In genomic region chr13:98539655-98540054, GRCh38 we compare ENCODE assay signal across 16 cellular contexts. TPM values are rescaled to one million over a fixed set of nuclear protein-coding genes. Genes with fewer than 3 reads are reported as not detected.
DNase-seq lines count a peak whose midpoint lies in the region; ATAC-seq, FAIRE-seq and TF ChIP-seq lines count a peak whose summit lies in the region.
"Had no signal": no experiment of that assay in that cellular context is flagged by ENCODE, and none has a peak within 500 bp of the region (broad histone marks: within the 10 kb centered on the region; RNA-seq: fewer than 3 reads in every experiment).

No MANE protein-coding gene starts in this region.

- WGBS in trophoblast cell (ENCODE audit: extremely low coverage, insufficient coverage, insufficient read length): no CpG with 5 or more reads among the region's 7 CpGs

- no peak overlapping the region for H4K91ac ChIP-seq in trophoblast cell (ENCODE audit: low read depth, low read length)

- intact Hi-C loops in sciatic nerve (cut with DNase I): no loop called here

- peaks cover 11% of the 10 kb centered on the region for H3K36me3 Mint-ChIP-seq in CD4-positive, CD25-positive, alpha-beta regulatory T cell
- peaks cover 43% of the 10 kb centered on the region for H3K36me3 Mint-ChIP-seq in brain

- no peak overlapping the region for H2BK5ac ChIP-seq in trophoblast cell (ENCODE audit: low read depth, low read length, poor library complexity)

- no peak overlapping the region for H3K9ac ChIP-seq in trophoblast cell (ENCODE audit: low read length)

- no peak overlapping the region for H2AK5ac ChIP-seq in trophoblast cell (ENCODE audit: low read length)

- H4K12ac ChIP-seq in trophoblast cell (ENCODE audit: low read depth, low read length): no peak overlapping the region

- H2AFZ ChIP-seq in trophoblast cell (ENCODE audit: insufficient read depth, low read length, poor library complexity): no peak overlapping the region

- no peak overlapping the region for H3K4me3 ChIP-seq in CD4-positive, CD25-positive, alpha-beta regulatory T cell (ENCODE audit: low read depth, low read length)
- no peak overlapping the region for H3K4me3 ChIP-seq in trophoblast cell (ENCODE audit: low read depth, low read length)
- H3K4me3 ChIP-seq: heart left ventricle, SK-N-MC, transverse colon had no signal

- H3K36me3 ChIP-seq in CD4-positive, CD25-positive, alpha-beta regulatory T cell (ENCODE audit: control insufficient read depth, insufficient read depth, low read length): no peaks in the 10 kb centered on the region
- H3K36me3 ChIP-seq in trophoblast cell (ENCODE audit: control insufficient read depth in 1 of 2, insufficient read depth in 2 of 2, low read length in 2 of 2): peaks cover 3% of the 10 kb centered on the region in 2 experiments
- H3K36me3 ChIP-seq: transverse colon had no signal

- H3K79me2 ChIP-seq in trophoblast cell (ENCODE audit: control insufficient read depth, insufficient read depth, low read length, poor library complexity): peaks cover 16% of the 10 kb centered on the region

- H3K4me2 ChIP-seq in trophoblast cell (ENCODE audit: low read length): no peak overlapping the region

- peak overlapping the region in 2 of 3 donors; percentile 17 to 87 for H3K27ac Mint-ChIP-seq in CD4-positive, CD25-positive, alpha-beta regulatory T cell
- H3K27ac Mint-ChIP-seq in brain: peak overlapping the region in 4 of 5 experiments; percentile 48 to 88 (median 74)

- H3K9me3 Mint-ChIP-seq in CD4-positive, CD25-positive, alpha-beta regulatory T cell: no peaks in the 10 kb centered on the region
- peaks cover 0 to 9% (median 0%) of the 10 kb centered on the region in 5 experiments for H3K9me3 Mint-ChIP-seq in brain
- H3K9me3 Mint-ChIP-seq: activated CD8-positive, alpha-beta T cell treated with anti-CD3 and anti-CD28 coated beads for 36 hours; activated naive CD4-positive, alpha-beta T cell treated with anti-CD3 and anti-CD28 coated beads, Interleukin-2, amount 50 U/mL, for 72 hours had no signal

- peak; percentile 66 for FAIRE-seq in GM19239 (lab: Jason Lieb, UNC)
- FAIRE-seq: endothelial cell of umbilical vein, keratinocyte had no signal

- no peaks in the 10 kb centered on the region for H3K27me3 Mint-ChIP-seq in CD4-positive, CD25-positive, alpha-beta regulatory T cell
- H3K27me3 Mint-ChIP-seq in brain: peaks cover 4% of the 10 kb centered on the region
- H3K27me3 Mint-ChIP-seq: activated CD8-positive, alpha-beta T cell treated with anti-CD3 and anti-CD28 coated beads for 36 hours had no signal

- no peak overlapping the region for H2BK120ac ChIP-seq in trophoblast cell (ENCODE audit: insufficient read depth, low read length, poor library complexity)

- peaks cover 90% of the 10 kb centered on the region for H3K4me1 ChIP-seq in CD4-positive, CD25-positive, alpha-beta regulatory T cell (ENCODE audit: control insufficient read depth, insufficient read depth, low read length, poor library complexity, severe bottlenecking)
- peaks cover 2 to 6% of the 10 kb centered on the region in 2 experiments for H3K4me1 ChIP-seq in trophoblast cell (ENCODE audit: control insufficient read depth in 1 of 2, insufficient read depth in 2 of 2, low read length in 2 of 2)

- no peaks in the 10 kb centered on the region for H3K79me1 ChIP-seq in trophoblast cell (ENCODE audit: low read length)

- no peak overlapping the region for H3K18ac ChIP-seq in trophoblast cell (ENCODE audit: low read length)

- H3K14ac ChIP-seq in trophoblast cell (ENCODE audit: low read length): no peak overlapping the region

- TF ChIP-seq CTCF in brain (conservative IDR thresholded peaks at IDR 0.05): no peak

- peaks cover 58 to 99% (median 84%) of the 10 kb centered on the region in 4 donors for H3K4me1 Mint-ChIP-seq in CD4-positive, CD25-positive, alpha-beta regulatory T cell
- H3K4me1 Mint-ChIP-seq in brain: peaks cover 87% of the 10 kb centered on the region

- no peak for ATAC-seq in CD4-positive, CD25-positive, alpha-beta regulatory T cell (ENCODE audit: low read depth in 2 of 2)
- ATAC-seq in GM18502 (IDR thresholded peaks at IDR 0.05; ENCODE audit: poor library complexity, unreplicated experiment): no peak
- no peak for ATAC-seq in sciatic nerve
- ATAC-seq: activated CD8-positive, alpha-beta T cell treated with anti-CD3 and anti-CD28 coated beads for 36 hours; activated naive CD4-positive, alpha-beta T cell treated with anti-CD3 and anti-CD28 coated beads, Interleukin-2, amount 50 U/mL, for 72 hours had no signal

- no peak overlapping the region for H2BK12ac ChIP-seq in trophoblast cell (ENCODE audit: low read length)

- H3K27me3 ChIP-seq in CD4-positive, CD25-positive, alpha-beta regulatory T cell (ENCODE audit: control insufficient read depth, insufficient read depth, low read length): no peaks in the 10 kb centered on the region
- H3K27me3 ChIP-seq in trophoblast cell (ENCODE audit: insufficient read depth, low read length): no peaks in the 10 kb centered on the region
- H3K27me3 ChIP-seq: heart left ventricle, transverse colon had no signal

- peak overlapping the region in 3 of 4 donors; percentile 15 to 51 (median 46) for H3K4me3 Mint-ChIP-seq in CD4-positive, CD25-positive, alpha-beta regulatory T cell
- H3K4me3 Mint-ChIP-seq in brain: peak overlapping the region in 1 of 5 experiments; percentile 14
- H3K4me3 Mint-ChIP-seq: activated CD8-positive, alpha-beta T cell treated with anti-CD3 and anti-CD28 coated beads for 36 hours had no signal

- no peak overlapping the region for H3K23ac ChIP-seq in trophoblast cell (ENCODE audit: low read length)

- no peak overlapping the region for H3K27ac ChIP-seq in CD4-positive, CD25-positive, alpha-beta regulatory T cell (ENCODE audit: insufficient read depth, low read length, poor library complexity, severe bottlenecking)
- H3K27ac ChIP-seq in trophoblast cell (ENCODE audit: low read depth, low read length): no peak overlapping the region
- H3K27ac ChIP-seq: SK-N-MC had no signal

- no peaks in the 10 kb centered on the region for H3K9me3 ChIP-seq in CD4-positive, CD25-positive, alpha-beta regulatory T cell (ENCODE audit: control insufficient read depth in 2 of 2, low read length in 2 of 2)
- no peaks in the 10 kb centered on the region for H3K9me3 ChIP-seq in trophoblast cell (ENCODE audit: insufficient read depth, low read depth, low read length)
- H3K9me3 ChIP-seq: heart left ventricle, transverse colon had no signal

- H4K8ac ChIP-seq in trophoblast cell (ENCODE audit: low read depth, low read length): no peak overlapping the region

- no peak for DNase-seq in CD4-positive, CD25-positive, alpha-beta regulatory T cell
- DNase-seq in GM19239 (ENCODE audit: insufficient read length, low spot score) (no peak), trophoblast cell (no peak), sciatic nerve (ENCODE audit: low spot score) (no peak), NCI-H1105 (lab: John Stamatoyannopoulos, UW) (no peak)
- DNase-seq: activated CD8-positive, alpha-beta T cell treated with anti-CD3 and anti-CD28 coated beads for 36 hours; heart left ventricle; stimulated activated CD4-positive, alpha-beta T cell treated with anti-CD3 and anti-CD28 coated beads, Interleukin-2, amount 100 ng/mL, for 24 hours; stimulated activated CD8-positive, alpha-beta memory T cell treated with anti-CD3 and anti-CD28 coated beads, Interleukin-4, amount 100 ng/mL, for 48 hours; transverse colon had no signal

- peak overlapping the region; percentile 16 for H3K4ac ChIP-seq in trophoblast cell (ENCODE audit: low read depth, low read length)

RNA-seq across cellular contexts. Expression of gene STK24, which starts 37.3 kb away (rescaled TPM):
- total RNA-seq in CD4-positive, CD25-positive, alpha-beta regulatory T cell: 141 TPM
- polyA plus RNA-seq in CD4-positive, CD25-positive, alpha-beta regulatory T cell: 10 to 100 TPM; 26.7 to 58.4 (median 40.9) TPM
- 119 TPM for polyA plus RNA-seq in brain (ENCODE audit: insufficient read depth, low read depth, low replicate concordance)
- 105 and 107 TPM in 2 replicates for polyA plus RNA-seq in trophoblast cell (2013)
- total RNA-seq in sciatic nerve: 44.2 TPM
